ENCODE assay signal across 16 cellular contexts in the genomic region with DNA sequence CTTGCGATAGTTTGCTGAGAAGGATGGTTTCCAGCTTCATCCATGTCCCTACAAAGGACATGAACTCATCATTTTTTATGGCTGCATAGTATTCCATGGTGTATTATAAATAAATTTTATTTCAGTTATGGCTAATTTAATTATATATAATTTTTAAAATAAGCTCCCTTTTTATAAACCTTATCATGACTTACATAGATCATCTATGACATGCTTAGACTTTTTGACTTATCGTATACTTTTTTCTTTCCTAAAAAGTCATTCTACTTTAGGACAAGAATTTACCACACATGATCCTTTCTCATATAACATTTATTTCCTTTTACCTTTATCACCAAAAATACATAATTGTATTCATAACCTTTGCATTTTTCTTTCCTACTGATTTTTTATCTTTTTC.
"Had no signal": no experiment of that assay in that cellular context is flagged by ENCODE, and none has a peak within 500 bp of the region (broad histone marks: within the 10 kb centered on the region; RNA-seq: fewer than 3 reads in every experiment).

No MANE protein-coding gene starts in this region.

- H3K36me3 Mint-ChIP-seq: activated naive CD8-positive, alpha-beta T cell had no signal

- H2AFZ ChIP-seq: hepatocyte had no signal

- H3K79me2 ChIP-seq: hepatocyte had no signal

- H3K4me1 ChIP-seq: left ventricle myocardium inferior, tibial artery had no signal

- H3K4me3 ChIP-seq: hepatocyte, left ventricle myocardium inferior, tibial artery had no signal

- H3K27ac ChIP-seq: hepatocyte, left ventricle myocardium inferior, tibial artery had no signal

- ATAC-seq: activated CD8-positive, alpha-beta T cell treated with anti-CD3 and anti-CD28 coated beads, Interleukin-2, amount 10 ng/mL, durations not matched to agents 7 days and 5 days; natural killer cell; stimulated activated memory B cell treated with anti-CD40 and anti-IgM and Interleukin-4, amounts not matched to agents 10 μg/mL and 1 μg/mL and 100 μg/mL, for 72 hours had no signal

- H3K4me1 Mint-ChIP-seq: activated CD4-positive, alpha-beta T cell treated with anti-CD3 and anti-CD28 coated beads, Interleukin-2, amount 10 ng/mL, durations not matched to agents 24 days and 14 days; natural killer cell had no signal

- H3K9me3 ChIP-seq: tibial artery had no signal

- H3K9me3 Mint-ChIP-seq: stimulated activated memory B cell treated with anti-CD40 and anti-IgM and Interleukin-4, amounts not matched to agents 10 μg/mL and 1 μg/mL and 100 μg/mL, for 72 hours had no signal

- H3K27ac Mint-ChIP-seq: activated CD4-positive, alpha-beta T cell treated with anti-CD3 and anti-CD28 coated beads, Interleukin-2, amount 10 ng/mL, durations not matched to agents 24 days and 14 days; activated CD8-positive, alpha-beta T cell treated with anti-CD3 and anti-CD28 coated beads, Interleukin-2, amount 10 ng/mL, durations not matched to agents 7 days and 5 days; activated naive CD8-positive, alpha-beta T cell; natural killer cell; stimulated activated memory B cell treated with anti-CD40 and anti-IgM and Interleukin-4, amounts not matched to agents 10 μg/mL and 1 μg/mL and 100 μg/mL, for 72 hours had no signal

- H3K4me3 Mint-ChIP-seq: activated CD4-positive, alpha-beta T cell treated with anti-CD3 and anti-CD28 coated beads, Interleukin-2, amount 10 ng/mL, durations not matched to agents 24 days and 14 days; activated CD8-positive, alpha-beta T cell treated with anti-CD3 and anti-CD28 coated beads, Interleukin-2, amount 10 ng/mL, durations not matched to agents 7 days and 5 days; activated naive CD8-positive, alpha-beta T cell; natural killer cell; stimulated activated memory B cell treated with anti-CD40 and anti-IgM and Interleukin-4, amounts not matched to agents 10 μg/mL and 1 μg/mL and 100 μg/mL, for 72 hours had no signal

- H3K36me3 ChIP-seq: left ventricle myocardium inferior, tibial artery had no signal

- DNase-seq: activated CD4-positive, alpha-beta T cell treated with anti-CD3 and anti-CD28 coated beads, Interleukin-2, amount 10 ng/mL, durations not matched to agents 24 days and 14 days; activated CD4-positive, CD25-positive, alpha-beta regulatory T cell; activated CD8-positive, alpha-beta memory T cell treated with anti-CD3 and anti-CD28 coated beads, Interleukin-2, amount 50 U/mL, for 4 hours; activated CD8-positive, alpha-beta T cell treated with anti-CD3 and anti-CD28 coated beads, Interleukin-2, amount 10 ng/mL, durations not matched to agents 7 days and 5 days; activated gamma-delta T cell; activated T-cell treated with anti-CD3 and anti-CD28 coated beads, Interleukin-2, amount 50 U/mL, for 48 hours; amniotic stem cell; caudate nucleus; kidney; left ventricle myocardium inferior; natural killer cell; retina; tibial artery had no signal

- H3K4me2 ChIP-seq: hepatocyte had no signal

- H3K27me3 Mint-ChIP-seq: activated CD4-positive, alpha-beta T cell treated with anti-CD3 and anti-CD28 coated beads, Interleukin-2, amount 10 ng/mL, durations not matched to agents 24 days and 14 days; activated naive CD8-positive, alpha-beta T cell; stimulated activated memory B cell treated with anti-CD40 and anti-IgM and Interleukin-4, amounts not matched to agents 10 μg/mL and 1 μg/mL and 100 μg/mL, for 72 hours had no signal
